14 cellular contexts compared by ENCODE assay signal in the genomic region with DNA sequence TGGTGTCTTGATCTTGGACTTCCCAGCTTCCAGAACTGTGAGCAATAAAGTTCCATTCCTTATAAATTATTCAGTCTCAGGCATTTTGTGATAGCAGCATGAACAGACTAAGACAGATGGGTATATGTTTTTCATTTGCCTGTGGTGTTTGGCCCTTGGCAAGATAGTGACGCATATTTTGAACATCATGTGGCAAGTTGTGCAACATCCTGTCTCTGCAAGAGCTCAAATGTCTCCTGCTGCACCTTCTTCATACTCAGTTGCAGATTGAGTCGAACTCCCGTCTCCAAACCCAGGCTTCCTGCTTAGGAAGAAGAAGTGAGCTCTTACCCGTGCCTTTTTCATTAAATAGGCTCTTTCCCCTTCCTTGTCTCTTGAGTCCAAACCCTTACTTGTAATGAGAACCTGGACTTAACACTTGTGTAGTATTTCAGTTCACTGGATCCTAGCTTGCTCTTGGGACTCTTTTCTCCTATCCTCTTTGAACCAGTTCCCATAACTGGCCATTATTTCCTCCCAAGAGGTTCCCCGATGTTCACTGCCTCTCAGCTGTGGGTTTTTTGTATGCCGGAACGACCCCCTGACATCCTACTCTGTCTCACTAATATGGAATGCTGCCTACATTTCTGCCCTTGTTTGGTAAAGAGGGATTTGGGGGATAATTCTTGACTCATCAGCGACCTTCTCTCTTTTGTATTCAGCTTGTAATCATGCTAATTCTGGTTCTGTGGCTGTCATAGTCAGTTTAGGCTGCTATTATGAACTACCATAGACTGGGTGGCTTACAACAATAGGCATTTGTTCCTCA.
A peak's percentile ranks its signal among the peaks of the same experiment; 100 is the strongest.
DNase-seq lines count a peak whose midpoint lies in the region; ATAC-seq, FAIRE-seq and TF ChIP-seq lines count a peak whose summit lies in the region.
"Had no signal": no experiment of that assay in that cellular context is flagged by ENCODE, and none has a peak within 500 bp of the region (broad histone marks: within the 10 kb centered on the region; RNA-seq: fewer than 3 reads in every experiment).

No MANE protein-coding gene starts in this region.

- POLR2A ChIA-PET in HEK293T (lab: Yijun Ruan, JAX) = no interaction called here

- H3K27me3 ChIP-seq in bronchial epithelial cell (ENCODE audit: control insufficient read depth, insufficient read depth, low read length) (no peaks in the 10 kb centered on the region), osteoblast (ENCODE audit: insufficient read depth, low read length) (no peaks in the 10 kb centered on the region)
- H3K27me3 ChIP-seq: neural progenitor cell had no signal

- no peaks in the 10 kb centered on the region for H3K79me2 ChIP-seq in osteoblast (ENCODE audit: insufficient read depth, low read length)

- H4K20me1 ChIP-seq in osteoblast (ENCODE audit: insufficient read depth, low read length) = no peaks in the 10 kb centered on the region

- peak overlapping the region; percentile 27 for H2AFZ ChIP-seq in osteoblast (ENCODE audit: low read length)
- H2AFZ ChIP-seq: neural progenitor cell had no signal

- peak overlapping the region; percentile 65 for H3K4me2 ChIP-seq in osteoblast (ENCODE audit: insufficient read depth, low read length)
- H3K4me2 ChIP-seq: neural progenitor cell had no signal

- H3K27ac ChIP-seq in osteoblast (ENCODE audit: low read depth, low read length) = peak overlapping the region; percentile 95
- H3K27ac ChIP-seq: neural progenitor cell had no signal

- DNase-seq in EL = peak; percentile 98
- peak; percentile 58 for DNase-seq in NOMO-1 treated with DMSO at 0.1 percent for 48 hours (lab: John Stamatoyannopoulos, UW; ENCODE audit: unreplicated experiment)
- peak; percentile 99 for DNase-seq in bronchial epithelial cell (ENCODE audit: low read depth)
- peak; percentile 50 for DNase-seq in osteoblast (ENCODE audit: insufficient read length, low spot score, missing footprints)
- no peak for DNase-seq in HEK293T (ENCODE audit: extremely low spot score)
- no peak for DNase-seq in left lobe of liver (ENCODE audit: low spot score)
- DNase-seq: activated naive CD4-positive, alpha-beta T cell treated with anti-CD3 and anti-CD28 coated beads, Interleukin-2, amount 10 ng/mL, durations not matched to agents 7 days and 5 days; head of caudate nucleus; NCI-H446 treated with DMSO at 0.1 percent for 48 hours had no signal

- peaks cover 3% of the 10 kb centered on the region for H3K9me3 ChIP-seq in osteoblast (ENCODE audit: low read depth, low read length)

- no peak for FAIRE-seq in bronchial epithelial cell (lab: Jason Lieb, UNC)
- FAIRE-seq: G401.6, TTC549 had no signal

- no peak overlapping the region for H3K4me3 ChIP-seq in bronchial epithelial cell (ENCODE audit: low read depth, low read length)
- peak overlapping the region; percentile 27 for H3K4me3 ChIP-seq in osteoblast (ENCODE audit: insufficient read depth, low read length)
- H3K4me3 ChIP-seq: neural progenitor cell had no signal

- CTCF ChIA-PET in HEK293T (lab: Yijun Ruan, JAX) = no interaction called here

- H3K36me3 ChIP-seq in bronchial epithelial cell (ENCODE audit: control insufficient read depth, insufficient read depth, low read length) (no peaks in the 10 kb centered on the region), osteoblast (ENCODE audit: insufficient read depth, low read length) (no peaks in the 10 kb centered on the region)
- H3K36me3 ChIP-seq: neural progenitor cell had no signal

- H3K4me1 ChIP-seq in osteoblast (ENCODE audit: insufficient read depth, low read length) = peaks cover 26% of the 10 kb centered on the region
- H3K4me1 ChIP-seq: neural progenitor cell had no signal

- ATAC-seq in HG02571 (IDR thresholded peaks at IDR 0.05; ENCODE audit: unreplicated experiment) (no peak), GM19324 (IDR thresholded peaks at IDR 0.05; ENCODE audit: low FRiP score, unreplicated experiment) (no peak), left lobe of liver (no peak)

- TF ChIP-seq CTCF in bronchial epithelial cell (IDR thresholded peaks at IDR 0.05; ENCODE audit: insufficient read depth, low read length, severe bottlenecking) (no peak), osteoblast (IDR thresholded peaks at IDR 0.05; ENCODE audit: extremely low read depth, low read depth, low read length) (no peak)

TF ChIP-seq in HEK293T, 16 proteins besides CTCF, POLR2A, EP300 and RAD21:
- TF ChIP-seq FOXA1 (IDR thresholded peaks at IDR 0.05) (no peak), NFRKB (IDR thresholded peaks at IDR 0.05) (no peak), L3MBTL2 (conservative IDR thresholded peaks at IDR 0.05) (no peak), SP1 (IDR thresholded peaks at IDR 0.05) (no peak), TARDBP (IDR thresholded peaks at IDR 0.05) (no peak), BHLHE40 (IDR thresholded peaks at IDR 0.05; ENCODE audit: borderline replicate concordance) (no peak), FOXK2 (IDR thresholded peaks at IDR 0.05) (no peak), SUZ12 (IDR thresholded peaks at IDR 0.05) (no peak), HDGF (IDR thresholded peaks at IDR 0.05; ENCODE audit: borderline replicate concordance) (no peak), ELF4 (IDR thresholded peaks at IDR 0.05) (no peak), ARNT (IDR thresholded peaks at IDR 0.05) (no peak), ZNF384 (IDR thresholded peaks at IDR 0.05) (no peak), PKNOX1 (IDR thresholded peaks at IDR 0.05) (no peak), FOXM1 (IDR thresholded peaks at IDR 0.05; ENCODE audit: borderline replicate concordance) (no peak), LEF1 (IDR thresholded peaks at IDR 0.05; ENCODE audit: borderline replicate concordance) (no peak), CTBP1 (IDR thresholded peaks at IDR 0.05; ENCODE audit: borderline replicate concordance) (no peak)

Comparison
In these comparisons a context has a peak if more than half of its experiments do, and no peak if none do; other contexts are left out.
1. DNase-seq: peak in EL (single experiment), NOMO-1 treated with DMSO at 0.1 percent for 48 hours (single experiment), bronchial epithelial cell (single experiment) and osteoblast (single experiment); none in HEK293T (single experiment) and left lobe of liver (single experiment).